Comparison of ENCODE assay signal across 14 cellular contexts in the genomic region with DNA sequence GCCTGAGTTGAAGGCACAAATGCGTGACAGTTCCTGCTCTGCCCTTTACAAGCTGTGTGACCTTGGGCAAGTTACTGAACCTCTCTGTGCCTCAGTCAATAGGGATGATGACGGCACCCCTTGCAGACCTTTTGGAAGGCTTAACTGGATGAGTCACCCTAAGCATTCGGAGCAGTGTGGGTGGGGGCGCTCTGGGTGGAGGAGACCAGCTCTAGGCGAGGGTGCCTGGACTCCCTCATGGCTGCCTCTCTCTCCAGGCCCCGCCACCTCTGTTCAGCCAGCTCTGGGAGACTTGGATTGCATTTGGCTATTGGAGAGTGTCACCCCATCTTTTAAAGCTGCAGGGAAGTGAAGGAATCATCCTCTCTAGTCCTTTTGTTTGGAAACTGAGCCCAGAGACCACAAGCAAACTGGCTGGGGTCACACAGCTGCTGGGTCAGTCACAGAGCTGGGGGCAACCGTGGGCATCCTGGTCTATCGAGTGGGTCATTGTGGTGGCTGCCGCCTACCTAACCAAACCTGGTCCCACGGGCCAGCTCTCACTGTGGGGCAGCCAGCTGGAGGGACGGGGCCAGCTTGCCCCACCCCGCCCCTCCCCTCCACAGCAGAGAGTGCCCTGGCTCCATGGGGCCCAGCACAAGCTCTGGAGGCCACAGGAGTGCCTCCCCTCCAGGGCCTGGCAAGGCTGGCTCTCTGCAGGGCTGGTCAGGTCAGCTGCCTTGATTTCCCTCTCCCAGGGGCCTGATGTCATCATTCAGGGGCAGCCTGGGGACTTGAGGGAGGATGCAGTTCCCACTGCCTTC. TPM values are rescaled to one million over a fixed set of nuclear protein-coding genes. Genes with fewer than 3 reads are reported as not detected.
DNase-seq lines count a peak whose midpoint lies in the region; ATAC-seq and TF ChIP-seq lines count a peak whose summit lies in the region.
"Had no signal": no experiment of that assay in that cellular context is flagged by ENCODE, and none has a peak within 500 bp of the region (broad histone marks: within the 10 kb centered on the region; RNA-seq: fewer than 3 reads in every experiment).

No MANE protein-coding gene starts in this region.

- 0 out of 2 replicates have a peak, but pooled peaks cover 9% of the 10 kb centered on the region for H4K20me1 ChIP-seq in GM23248 (ENCODE audit: insufficient read depth)

- H3K27ac ChIP-seq in GM23248 = no peak overlapping the region
- H3K27ac ChIP-seq in WERI-Rb-1 = peak overlapping the region; percentile 58
- no peak overlapping the region for H3K27ac ChIP-seq in gastroesophageal sphincter
- no peak overlapping the region for H3K27ac ChIP-seq in substantia nigra (ENCODE audit: low read depth, low read length, poor library complexity, severe bottlenecking)
- H3K27ac ChIP-seq: thyroid gland had no signal

- in situ Hi-C loops in GM23248 (cut with MboI) = no loop called here

- TF ChIP-seq EP300 in gastroesophageal sphincter (IDR thresholded peaks at IDR 0.05) = no peak

- no peak overlapping the region for H3K27ac Mint-ChIP-seq in T-helper 17 cell
- H3K27ac Mint-ChIP-seq: activated B cell treated with CpG ODN at 0.5 μM for 24 hours had no signal

- TF ChIP-seq POLR2A in gastroesophageal sphincter (IDR thresholded peaks at IDR 0.05) = no peak

- TF ChIP-seq CTCF in WERI-Rb-1 (IDR thresholded peaks at IDR 0.05; ENCODE audit: low read depth, low read length) (no peak), gastroesophageal sphincter (IDR thresholded peaks at IDR 0.05) (no peak)

- no peak overlapping the region for H3K4me2 ChIP-seq in GM23248 (ENCODE audit: unreplicated experiment)

- DNase-seq in GM23248 = peak; percentile 75
- DNase-seq in WERI-Rb-1 = no peak
- no peak for DNase-seq in stimulated activated naive CD8-positive, alpha-beta T cell treated with anti-CD3 and anti-CD28 coated beads, Interleukin-15, Interleukin-2, amounts not matched to agents 100 U/mL and 50 U/mL, for 24 hours
- no peak for DNase-seq in T-helper 17 cell
- DNase-seq in substantia nigra (lab: John Stamatoyannopoulos, UW) = no peak
- DNase-seq: activated B cell treated with CpG ODN at 0.5 μM for 24 hours; activated CD8-positive, alpha-beta memory T cell treated with anti-CD3 and anti-CD28 coated beads, Interleukin-2, amount 50 U/mL, for 48 hours; Kasumi-1; spleen; thyroid gland had no signal

- H3K4me1 Mint-ChIP-seq in T-helper 17 cell = peaks cover 5% of the 10 kb centered on the region

- whole genome bisulfite sequencing in GM23248 (ENCODE audit: low coverage in 1 of 2, low lambda C conversion rate in 2 of 2, missing lambda C conversion rate in 2 of 2), 2 experiments = 49 to 53% methylated on average over 6 to 9 of the region's 12 CpGs
- WGBS in gastroesophageal sphincter (ENCODE audit: low coverage in 1 of 2), 2 donors = 50% methylated on average over 2 of the region's 12 CpGs; no CpG with 5 or more reads in 1 of the 2 donors

- peak; percentile 39 for ATAC-seq in gastroesophageal sphincter
- ATAC-seq in stimulated activated naive CD8-positive, alpha-beta T cell treated with anti-CD3 and anti-CD28 coated beads, Interleukin-15, Interleukin-2, amounts not matched to agents 100 U/mL and 50 U/mL, for 24 hours = peak; percentile 40
- ATAC-seq in HG03521 (IDR thresholded peaks at IDR 0.05; ENCODE audit: unreplicated experiment) = no peak
- no peak for ATAC-seq in T-helper 17 cell
- no peak for ATAC-seq in GM19328 (IDR thresholded peaks at IDR 0.05; ENCODE audit: unreplicated experiment)

- H3K4me1 ChIP-seq in GM23248 (ENCODE audit: insufficient read depth) (no peaks in the 10 kb centered on the region), gastroesophageal sphincter (peaks cover 0 to 15% (median 0%) of the 10 kb centered on the region in 3 donors)

- no peak overlapping the region for H3K4me3 Mint-ChIP-seq in T-helper 17 cell
- H3K4me3 Mint-ChIP-seq: activated B cell treated with CpG ODN at 0.5 μM for 24 hours, nephron had no signal

- H3K9me2 ChIP-seq in GM23248 (ENCODE audit: insufficient read depth) = no peaks in the 10 kb centered on the region

- H2AFZ ChIP-seq in GM23248 = no peak overlapping the region

- H3K27me3 ChIP-seq in GM23248 (replicated peaks; ENCODE audit: insufficient read depth) = no peaks in the 10 kb centered on the region
- H3K27me3 ChIP-seq in WERI-Rb-1 (ENCODE audit: insufficient read depth, low read depth, severe bottlenecking) = no peaks in the 10 kb centered on the region
- no peaks in the 10 kb centered on the region for H3K27me3 ChIP-seq in gastroesophageal sphincter
- H3K27me3 ChIP-seq: spleen, thyroid gland had no signal

- no peaks in the 10 kb centered on the region for H3F3A ChIP-seq in GM23248 (ENCODE audit: insufficient read depth)

- no peaks in the 10 kb centered on the region for H3K27me3 Mint-ChIP-seq in T-helper 17 cell
- H3K27me3 Mint-ChIP-seq: activated B cell treated with CpG ODN at 0.5 μM for 24 hours had no signal

- peaks cover 72% of the 10 kb centered on the region for H3K79me2 ChIP-seq in GM23248 (ENCODE audit: insufficient read depth)

- no peak overlapping the region for H3K4me3 ChIP-seq in GM23248
- H3K4me3 ChIP-seq in WERI-Rb-1 (ENCODE audit: low read depth, low read length) = no peak overlapping the region
- H3K4me3 ChIP-seq in gastroesophageal sphincter = no peak overlapping the region
- H3K4me3 ChIP-seq: spleen, thyroid gland had no signal

- H3K9me3 ChIP-seq in GM23248 (ENCODE audit: low read depth) = no peaks in the 10 kb centered on the region
- no peaks in the 10 kb centered on the region for H3K9me3 ChIP-seq in WERI-Rb-1 (ENCODE audit: severe bottlenecking)
- H3K9me3 ChIP-seq in gastroesophageal sphincter = no peaks in the 10 kb centered on the region
- no peaks in the 10 kb centered on the region for H3K9me3 ChIP-seq in T-helper 17 cell (ENCODE audit: control insufficient read depth, low read length, poor library complexity, severe bottlenecking)
- H3K9me3 ChIP-seq: spleen, thyroid gland had no signal

- H3K36me3 Mint-ChIP-seq in T-helper 17 cell (ENCODE audit: low read depth) = no peaks in the 10 kb centered on the region

- H3K36me3 ChIP-seq in GM23248 (ENCODE audit: low read depth) (no peaks in the 10 kb centered on the region), WERI-Rb-1 (peaks cover 3% of the 10 kb centered on the region; the same call in 1 of the 2 replicates), gastroesophageal sphincter (no peaks in the 10 kb centered on the region)
- H3K36me3 ChIP-seq: thyroid gland had no signal

- no peak overlapping the region for H3K9ac ChIP-seq in GM23248

RNA-seq across cellular contexts. Expression of gene GSE1, which starts 20.2 kb away (rescaled TPM):
- total RNA-seq in GM23248 (2014; rRNA removed; shearing (Covaris generic)) = 35.1 and 46.3 TPM in 2 replicates
- polyA plus RNA-seq in GM23248 (2016; fragmentation: Nextera tagmentation; extraction: Ambion mirVana) = 10.6 and 11.6 TPM in 2 replicates
- total RNA-seq in gastroesophageal sphincter = 10 to 100 TPM; 23.4 to 65.5 (median 52.5) TPM
- total RNA-seq in T-helper 17 cell = 10 to 100 TPM; 39.1 to 40.9 TPM

Comparison
In these comparisons a context has a peak if more than half of its experiments do, and no peak if none do; other contexts are left out.
1. ATAC-seq: peak in gastroesophageal sphincter (single experiment) and stimulated activated naive CD8-positive, alpha-beta T cell treated with anti-CD3 and anti-CD28 coated beads, Interleukin-15, Interleukin-2, amounts not matched to agents 100 U/mL and 50 U/mL, for 24 hours (single experiment); none in HG03521 (single experiment), T-helper 17 cell (single experiment) and GM19328 (single experiment).